9 cellular contexts compared by ENCODE assay signal in the genomic region with DNA sequence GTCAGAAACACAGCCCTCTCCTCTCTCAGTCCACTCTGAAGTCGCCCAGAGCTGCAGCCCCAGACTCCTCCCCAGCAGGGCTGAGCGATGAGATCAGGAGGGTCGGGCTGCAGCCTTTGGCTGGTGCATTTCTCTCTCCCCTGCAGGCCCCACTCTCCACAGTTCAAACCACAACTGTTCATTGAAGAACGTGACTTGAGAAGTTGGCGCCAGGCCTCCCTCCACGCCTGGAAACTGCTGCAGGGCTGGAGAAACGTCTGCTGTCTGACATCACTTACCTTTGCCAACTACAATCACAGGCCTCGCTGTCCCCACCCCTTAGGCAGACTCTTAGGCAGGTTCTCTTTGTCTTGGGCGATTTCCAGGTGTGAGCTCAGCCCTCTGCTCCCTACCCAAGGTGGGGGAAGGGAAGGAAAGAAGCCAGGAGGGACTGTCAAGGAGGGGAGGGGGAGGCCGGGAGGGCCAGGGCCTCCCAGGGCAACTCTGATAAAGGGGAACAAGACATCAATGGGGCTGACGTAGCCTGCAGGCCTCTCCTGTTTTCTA. TPM values are rescaled to one million over a fixed set of nuclear protein-coding genes. Genes with fewer than 3 reads are reported as not detected.
A peak's percentile ranks its signal among the peaks of the same experiment; 100 is the strongest.
DNase-seq lines count a peak whose midpoint lies in the region; TF ChIP-seq lines count a peak whose summit lies in the region.
"Had no signal": no experiment of that assay in that cellular context is flagged by ENCODE, and none has a peak within 500 bp of the region (broad histone marks: within the 10 kb centered on the region; RNA-seq: fewer than 3 reads in every experiment).

No MANE protein-coding gene starts in this region.

- H3K4me3 ChIP-seq in HUES64 (ENCODE audit: low read length), result no peak overlapping the region; the same call in 1 of the 2 replicates
- H3K4me3 ChIP-seq in suprapubic skin, result no peak overlapping the region

- 32% methylated on average over 11 of the region's 11 CpGs for WGBS in HUES64
- 50% methylated on average over 9 of the region's 11 CpGs for WGBS in suprapubic skin

- POLR2A ChIA-PET in RWPE1 (lab: Yijun Ruan, JAX; ENCODE audit: low non-redundant PET), result no interaction called here

- DNase-seq in RWPE1 (ENCODE audit: low spot score) (peak; percentile 68), iPS-NIHi7 (ENCODE audit: extremely low spot score) (peak; percentile 74), suprapubic skin (ENCODE audit: low spot score in 2 of 2) (peak in 1 of 2 donors; percentile 79), activated T-cell treated with anti-CD3 and anti-CD28 coated beads for 4 hours (no peak), hepatic stellate cell (ENCODE audit: low spot score) (no peak), Ammon's horn (ENCODE audit: low spot score) (no peak)
- no peak for DNase-seq in stimulated activated CD4-positive, alpha-beta T cell treated with anti-CD3 and anti-CD28 coated beads, Interleukin-4, amount 100 ng/mL, for 24 hours

- H3K27ac ChIP-seq in HUES64 (ENCODE audit: low read depth, low read length) (peak overlapping the region; percentile 90), RWPE1 (peak overlapping the region; percentile 95), suprapubic skin (peak overlapping the region; percentile 86)

- peaks cover 2% of the 10 kb centered on the region; the same call in 1 of the 2 replicates for H3K36me3 ChIP-seq in HUES64 (ENCODE audit: insufficient read depth, low read length)
- no peaks in the 10 kb centered on the region for H3K36me3 ChIP-seq in suprapubic skin

- H3K27me3 ChIP-seq in HUES64 (ENCODE audit: insufficient read depth, low read length) (no peaks in the 10 kb centered on the region), suprapubic skin (no peaks in the 10 kb centered on the region)

- no peak for TF ChIP-seq EP300 in suprapubic skin (IDR thresholded peaks at IDR 0.05)

- TF ChIP-seq CTCF in RWPE1 (conservative IDR thresholded peaks at IDR 0.05; ENCODE audit: low read depth), result no peak
- no peak for TF ChIP-seq CTCF in suprapubic skin (IDR thresholded peaks at IDR 0.05)

- peaks cover 16% of the 10 kb centered on the region for H3K9me3 ChIP-seq in HUES64 (ENCODE audit: insufficient read depth, low read depth, low read length)
- no peaks in the 10 kb centered on the region for H3K9me3 ChIP-seq in suprapubic skin

- H3K4me1 ChIP-seq in HUES64 (ENCODE audit: insufficient read depth, low read length) (peaks cover 21% of the 10 kb centered on the region), suprapubic skin (peaks cover 46% of the 10 kb centered on the region)

- TF ChIP-seq POLR2A in suprapubic skin (IDR thresholded peaks at IDR 0.05), result no peak

- peak overlapping the region; percentile 80 for H3K9ac ChIP-seq in HUES64 (ENCODE audit: low read depth, low read length)

- CTCF ChIA-PET in RWPE1 (lab: Yijun Ruan, JAX), result interaction anchor here (0.6 to 0.9 kb wide), 3 partner anchors 157 to 617 kb away, joined by 3 to 4 read pairs (median 3); no protein-coding TSS in a partner anchor

RNA-seq across cellular contexts. Expression of gene CALML5, which starts 32.8 kb away (rescaled TPM):
- polyA plus RNA-seq in HUES64 (2013, experiment 1 of 2), result not detected
- polyA plus RNA-seq in HUES64 (2013, experiment 2 of 2), result not detected
- total RNA-seq in suprapubic skin, result 1,000 to 10,000 TPM in 3 of 4 donors, 100 to 1,000 TPM in 1; 429 to 3,135 (median 2,230) TPM
- total RNA-seq: dermis microvascular lymphatic vessel endothelial cell had no signal

RNA-seq across cellular contexts. Expression of gene NET1, which starts 54.2 kb away (rescaled TPM):
- 41.6 TPM for polyA plus RNA-seq in HUES64 (2013, experiment 1 of 2)
- polyA plus RNA-seq in HUES64 (2013, experiment 2 of 2), result 45.3 TPM
- 10 to 100 TPM; 69.9 to 92.8 (median 76.2) TPM for total RNA-seq in suprapubic skin

RNA-seq across cellular contexts. Expression of gene CALML3, which starts 58.2 kb away (rescaled TPM):
- polyA plus RNA-seq in HUES64 (2013, experiment 1 of 2), result not detected
- polyA plus RNA-seq in HUES64 (2013, experiment 2 of 2), result not detected
- 100 to 1,000 TPM in 2 of 4 donors, 10 to 100 TPM in 2; 27.4 to 296 (median 105) TPM for total RNA-seq in suprapubic skin
- total RNA-seq: dermis microvascular lymphatic vessel endothelial cell had no signal

Comparison
In these comparisons a context has a peak if more than half of its experiments do, and no peak if none do; other contexts are left out.
1. DNase-seq: peak in RWPE1 (single experiment) and iPS-NIHi7 (single experiment); none in activated T-cell treated with anti-CD3 and anti-CD28 coated beads for 4 hours (single experiment), hepatic stellate cell (single experiment), Ammon's horn (single experiment) and stimulated activated CD4-positive, alpha-beta T cell treated with anti-CD3 and anti-CD28 coated beads, Interleukin-4, amount 100 ng/mL, for 24 hours (single experiment).
2. Peak in every context shown above with its lines, with median percentiles within 50 percentile points of each other: H3K27ac ChIP-seq.